Comparison of ENCODE assay signal across 9 cellular contexts in genomic region chr6:134464690-134465411, GRCh38.
DNase-seq lines count a peak whose midpoint lies in the region; ATAC-seq, FAIRE-seq and TF ChIP-seq lines count a peak whose summit lies in the region.
"Had no signal": no experiment of that assay in that cellular context is flagged by ENCODE, and none has a peak within 500 bp of the region (broad histone marks: within the 10 kb centered on the region; RNA-seq: fewer than 3 reads in every experiment).

No MANE protein-coding gene starts in this region.

- H4K20me1 ChIP-seq in OCI-LY7 (ENCODE audit: insufficient read depth, low read length) (no peaks in the 10 kb centered on the region), keratinocyte (ENCODE audit: control insufficient read depth, extremely low read depth, insufficient read depth, low read length) (no peaks in the 10 kb centered on the region)

- no peaks in the 10 kb centered on the region for H3K36me3 ChIP-seq in OCI-LY7 (ENCODE audit: insufficient read depth, low read length)
- no peaks in the 10 kb centered on the region for H3K36me3 ChIP-seq in keratinocyte (ENCODE audit: control insufficient read depth in 2 of 2, extremely low read depth in 1 of 2, insufficient read depth in 2 of 2, low read length in 2 of 2)
- no peaks in the 10 kb centered on the region for H3K36me3 ChIP-seq in HAP-1 (replicated peaks)

- no peak for TF ChIP-seq CTCF in OCI-LY7 (conservative IDR thresholded peaks at IDR 0.05; ENCODE audit: low read length)
- TF ChIP-seq CTCF in keratinocyte (optimal IDR thresholded peaks at IDR 0.05 in 1 of 3, IDR thresholded peaks at IDR 0.05 in 1 of 3, conservative IDR thresholded peaks at IDR 0.05 in 1 of 3; ENCODE audit: extremely low read depth in 1 of 3, insufficient read depth in 2 of 3, low read length in 3 of 3), result no peak

- H3K9me3 Mint-ChIP-seq in stimulated activated naive B cell treated with anti-CD40 and anti-IgM and Interleukin-4, amounts not matched to agents 10 μg/mL and 1 μg/mL and 100 μg/mL, for 72 hours, result no peaks in the 10 kb centered on the region
- H3K9me3 Mint-ChIP-seq: activated T-cell treated with anti-CD3 and anti-CD28 coated beads, Interleukin-2, amount 50 U/mL, for 72 hours had no signal

- H3K9me1 ChIP-seq in keratinocyte (ENCODE audit: control insufficient read depth, extremely low read depth, insufficient read depth, low read length), result no peaks in the 10 kb centered on the region

- DNase-seq in EL (peak; percentile 47), OCI-LY7 (ENCODE audit: low spot score) (no peak), keratinocyte (ENCODE audit: low read depth, low spot score) (peak; percentile 79), HAP-1 (ENCODE audit: low spot score in 2 of 2) (no peak), left cardiac atrium (no peak)
- no peak for DNase-seq in stimulated activated naive B cell treated with anti-CD40 and anti-IgM and Interleukin-4, amounts not matched to agents 10 μg/mL and 1 μg/mL and 100 μg/mL, for 72 hours
- no peak for DNase-seq in stimulated activated CD4-positive, alpha-beta T cell treated with anti-CD3 and anti-CD28 coated beads, Interleukin-2, amount 100 ng/mL, for 48 hours
- DNase-seq: activated T-cell treated with anti-CD3 and anti-CD28 coated beads, Interleukin-2, amount 50 U/mL, for 72 hours had no signal

- H3K4me3 ChIP-seq in OCI-LY7 (ENCODE audit: low read depth, low read length, poor library complexity, severe bottlenecking) (no peak overlapping the region), keratinocyte (ENCODE audit: control insufficient read depth in 2 of 3, extremely low read depth in 1 of 3, insufficient read depth in 2 of 3, low read depth in 1 of 3, low read length in 3 of 3) (no peak overlapping the region), HAP-1 (no peak overlapping the region)

- no peaks in the 10 kb centered on the region for H3K27me3 Mint-ChIP-seq in stimulated activated naive B cell treated with anti-CD40 and anti-IgM and Interleukin-4, amounts not matched to agents 10 μg/mL and 1 μg/mL and 100 μg/mL, for 72 hours

- BruUV-seq in OCI-LY7 (replicated peaks; lab: Mats Ljungman, UMichigan), result no TSS peak

- POLR2A ChIA-PET in OCI-LY7 (lab: Charles Lee), result interaction anchor here (0.6 to 1.7 kb wide), 5 partner anchors 12 to 330 kb away, joined by 3 to 7 read pairs (median 3); no protein-coding TSS in a partner anchor

- H3K9ac ChIP-seq in keratinocyte (ENCODE audit: control insufficient read depth, extremely low read depth, insufficient read depth, low read length), result peak overlapping the region; percentile 62

- no peaks in the 10 kb centered on the region for H3K36me3 Mint-ChIP-seq in stimulated activated naive B cell treated with anti-CD40 and anti-IgM and Interleukin-4, amounts not matched to agents 10 μg/mL and 1 μg/mL and 100 μg/mL, for 72 hours

- no peaks in the 10 kb centered on the region for H3K27me3 ChIP-seq in keratinocyte (ENCODE audit: control insufficient read depth, extremely low read depth, insufficient read depth, low read length)
- no peaks in the 10 kb centered on the region for H3K27me3 ChIP-seq in HAP-1 (ENCODE audit: low read depth)

- in situ Hi-C loops in HAP-1 (cut with MboI; ENCODE audit: low sequenced_read_pairs), result no loop called here

- intact Hi-C loops in OCI-LY7 (cut with micrococcal nuclease; ENCODE audit: unreplicated experiment) (no loop called here), left cardiac atrium (cut with DNase I) (no loop called here)

- H3K4me1 ChIP-seq in OCI-LY7 (ENCODE audit: insufficient read depth, low read length, poor library complexity, severe bottlenecking) (peaks cover 7% of the 10 kb centered on the region), keratinocyte (ENCODE audit: control insufficient read depth, extremely low read depth, insufficient read depth, low read length) (peaks cover 37% of the 10 kb centered on the region), HAP-1 (no peaks in the 10 kb centered on the region; the same call in 1 of the 2 replicates)

- no peaks in the 10 kb centered on the region for H3K79me2 ChIP-seq in OCI-LY7 (ENCODE audit: insufficient read depth, low read depth, low read length)
- no peaks in the 10 kb centered on the region for H3K79me2 ChIP-seq in keratinocyte (ENCODE audit: control insufficient read depth, insufficient read depth, low read length)

- H3K4me3 Mint-ChIP-seq in stimulated activated naive B cell treated with anti-CD40 and anti-IgM and Interleukin-4, amounts not matched to agents 10 μg/mL and 1 μg/mL and 100 μg/mL, for 72 hours, result no peak overlapping the region
- H3K4me3 Mint-ChIP-seq: activated T-cell treated with anti-CD3 and anti-CD28 coated beads, Interleukin-2, amount 50 U/mL, for 72 hours had no signal

- H3K4me1 Mint-ChIP-seq in stimulated activated naive B cell treated with anti-CD40 and anti-IgM and Interleukin-4, amounts not matched to agents 10 μg/mL and 1 μg/mL and 100 μg/mL, for 72 hours, result no peaks in the 10 kb centered on the region

- H3K4me2 ChIP-seq in OCI-LY7 (ENCODE audit: low read length) (peak overlapping the region; percentile 43; the same call in 1 of the 2 replicates), keratinocyte (ENCODE audit: control insufficient read depth, extremely low read depth, insufficient read depth, low read depth, low read length) (peak overlapping the region; percentile 30)

- no peaks in the 10 kb centered on the region for H3K9me2 ChIP-seq in OCI-LY7 (ENCODE audit: insufficient read depth, low read length)

- H2AFZ ChIP-seq in OCI-LY7 (ENCODE audit: low read length) (peak overlapping the region; percentile 60; the same call in 1 of the 2 replicates), keratinocyte (ENCODE audit: control insufficient read depth, low read length) (peak overlapping the region; percentile 46)

- H3K9me3 ChIP-seq in OCI-LY7 (ENCODE audit: low read length) (no peaks in the 10 kb centered on the region), keratinocyte (ENCODE audit: control insufficient read depth, low read depth, low read length) (no peaks in the 10 kb centered on the region), HAP-1 (no peaks in the 10 kb centered on the region)

- CTCF ChIA-PET in OCI-LY7 (lab: Charles Lee; ENCODE audit: unreplicated experiment), result no interaction called here

- dilution Hi-C loops in keratinocyte (cut with MboI; ENCODE audit: extremely low pct_ligation_motif_present, low sequenced_read_pairs), result no loop called here

- H3K27ac Mint-ChIP-seq in stimulated activated naive B cell treated with anti-CD40 and anti-IgM and Interleukin-4, amounts not matched to agents 10 μg/mL and 1 μg/mL and 100 μg/mL, for 72 hours, result no peak overlapping the region
- H3K27ac Mint-ChIP-seq: activated T-cell treated with anti-CD3 and anti-CD28 coated beads, Interleukin-2, amount 50 U/mL, for 72 hours had no signal

- peak; percentile 51 for FAIRE-seq in keratinocyte (lab: Jason Lieb, UNC)

- ATAC-seq in HG03095 (IDR thresholded peaks at IDR 0.05; ENCODE audit: unreplicated experiment), result peak; percentile 54
- ATAC-seq in stimulated activated naive B cell treated with anti-CD40 and anti-IgM and Interleukin-4, amounts not matched to agents 10 μg/mL and 1 μg/mL and 100 μg/mL, for 72 hours (replicated peaks), result no peak
- ATAC-seq in left cardiac atrium, result no peak
- ATAC-seq: activated T-cell treated with anti-CD3 and anti-CD28 coated beads, Interleukin-2, amount 50 U/mL, for 72 hours had no signal

- H3K27ac ChIP-seq in OCI-LY7 (ENCODE audit: low read depth, low read length, poor library complexity, severe bottlenecking), result no peak overlapping the region
- peak overlapping the region; percentile 88 for H3K27ac ChIP-seq in keratinocyte (ENCODE audit: control insufficient read depth, insufficient read depth, low read length)

Comparison
In these comparisons a context has a peak if more than half of its experiments do, and no peak if none do; other contexts are left out.
1. DNase-seq: peak in EL (single experiment) and keratinocyte (single experiment); none in OCI-LY7 (single experiment), stimulated activated naive B cell treated with anti-CD40 and anti-IgM and Interleukin-4, amounts not matched to agents 10 μg/mL and 1 μg/mL and 100 μg/mL, for 72 hours (single experiment), stimulated activated CD4-positive, alpha-beta T cell treated with anti-CD3 and anti-CD28 coated beads, Interleukin-2, amount 100 ng/mL, for 48 hours (0 of 2), HAP-1 (0 of 2) and left cardiac atrium (single experiment).